ENCODE assay signal across 27 cellular contexts in the genomic region with DNA sequence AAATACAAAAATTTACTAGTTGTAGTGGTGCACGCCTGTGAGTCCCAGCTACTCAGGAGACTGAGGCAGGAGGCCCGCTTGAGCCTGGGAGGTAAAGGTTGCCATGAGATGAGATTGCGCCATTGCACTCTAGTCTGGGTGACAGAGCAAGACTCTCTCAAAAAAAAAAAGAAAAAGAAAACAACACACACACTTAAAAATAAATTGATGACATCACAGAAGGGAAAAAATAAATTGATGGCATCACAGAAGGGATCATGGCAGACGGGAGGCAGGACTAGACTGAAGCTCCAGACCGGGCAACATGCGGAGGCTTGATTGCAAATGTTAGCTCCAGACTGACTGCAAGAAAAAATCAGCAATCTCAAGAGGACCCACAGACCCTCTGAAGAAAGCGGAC.
"Had no signal": no experiment of that assay in that cellular context is flagged by ENCODE, and none has a peak within 500 bp of the region (broad histone marks: within the 10 kb centered on the region; RNA-seq: fewer than 3 reads in every experiment).

No MANE protein-coding gene starts in this region.

- H3K27me3 Mint-ChIP-seq: activated CD4-positive, alpha-beta T cell treated with anti-CD3 and anti-CD28 coated beads, Interleukin-2, amount 10 ng/mL, durations not matched to agents 24 days and 14 days; activated naive CD4-positive, alpha-beta T cell treated with anti-CD3 and anti-CD28 coated beads, Interleukin-2, amount 50 U/mL, for 24 hours; brain had no signal

- DNase-seq: activated CD4-positive, alpha-beta T cell treated with anti-CD3 and anti-CD28 coated beads for 1 hour; activated CD4-positive, alpha-beta T cell treated with anti-CD3 and anti-CD28 coated beads, Interleukin-2, amount 10 ng/mL, durations not matched to agents 24 days and 14 days; activated CD4-positive, alpha-beta T cell treated with anti-CD3 and anti-CD28 coated beads, Interleukin-2, amount 50 U/mL, for 48 hours; activated CD4-positive, CD25-positive, alpha-beta regulatory T cell; activated CD8-positive, alpha-beta T cell treated with anti-CD3 and anti-CD28 coated beads, Interleukin-2, amount 10 ng/mL, durations not matched to agents 7 days and 5 days; activated effector memory CD4-positive, alpha-beta T cell treated with anti-CD3 and anti-CD28 coated beads, Interleukin-2, amount 50 U/mL, for 16 hours; activated naive CD4-positive, alpha-beta T cell; activated T-cell treated with anti-CD3 and anti-CD28 coated beads, Interleukin-2, amount 50 U/mL, for 4 hours; adrenal gland; anterior cingulate cortex; caudate nucleus; Kasumi-1; KG1; MG63; NCI-H1048; NCI-H1105 treated with DMSO at 0.1 percent for 48 hours; NCI-H1436; NCI-H1694; NCI-H1930; NCI-H345; NCI-H524 treated with DMSO at 0.1 percent for 48 hours; SHP77; SJCRH30; T-helper 9 cell had no signal

- H3K4me1 Mint-ChIP-seq: brain had no signal

- H3K27ac Mint-ChIP-seq: activated CD4-positive, alpha-beta T cell treated with anti-CD3 and anti-CD28 coated beads, Interleukin-2, amount 10 ng/mL, durations not matched to agents 24 days and 14 days; activated CD8-positive, alpha-beta T cell treated with anti-CD3 and anti-CD28 coated beads, Interleukin-2, amount 10 ng/mL, durations not matched to agents 7 days and 5 days; activated naive CD4-positive, alpha-beta T cell treated with anti-CD3 and anti-CD28 coated beads, Interleukin-2, amount 50 U/mL, for 24 hours; brain had no signal

- ATAC-seq: activated CD8-positive, alpha-beta T cell treated with anti-CD3 and anti-CD28 coated beads, Interleukin-2, amount 10 ng/mL, durations not matched to agents 7 days and 5 days; activated T-cell treated with anti-CD3 and anti-CD28 coated beads, Interleukin-2, amount 50 U/mL, for 4 hours; Panc1 had no signal

- H3K4me3 Mint-ChIP-seq: activated CD4-positive, alpha-beta T cell treated with anti-CD3 and anti-CD28 coated beads, Interleukin-2, amount 10 ng/mL, durations not matched to agents 24 days and 14 days; activated CD8-positive, alpha-beta T cell treated with anti-CD3 and anti-CD28 coated beads, Interleukin-2, amount 10 ng/mL, durations not matched to agents 7 days and 5 days; activated naive CD4-positive, alpha-beta T cell treated with anti-CD3 and anti-CD28 coated beads, Interleukin-2, amount 50 U/mL, for 24 hours; activated T-cell treated with anti-CD3 and anti-CD28 coated beads, Interleukin-2, amount 50 U/mL, for 4 hours; brain had no signal
